1 cellular context compared by ENCODE assay signal in the genomic region with DNA sequence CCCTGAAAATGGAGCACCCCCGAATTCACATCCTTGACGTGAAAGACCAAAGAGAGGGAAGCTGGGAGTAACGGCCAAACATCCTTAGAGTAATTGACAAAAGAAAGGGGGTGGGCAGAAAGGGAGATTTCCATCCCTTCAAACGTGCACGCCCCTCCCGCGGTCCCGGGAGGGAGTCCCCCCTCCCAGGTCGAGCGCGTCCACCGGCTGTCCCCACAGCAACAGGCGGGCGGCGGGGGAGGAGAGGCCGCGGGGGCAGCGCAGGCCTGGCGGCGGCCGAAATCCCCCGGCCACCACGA.
A peak's percentile ranks its signal among the peaks of the same experiment; 100 is the strongest.
TF ChIP-seq lines count a peak whose summit lies in the region.

No MANE protein-coding gene starts in this region.

TF ChIP-seq in HEK293, 187 proteins besides CTCF, POLR2A, EP300 and RAD21 (continued from another document and continues in another):
- TF ChIP-seq, protein P1, sequence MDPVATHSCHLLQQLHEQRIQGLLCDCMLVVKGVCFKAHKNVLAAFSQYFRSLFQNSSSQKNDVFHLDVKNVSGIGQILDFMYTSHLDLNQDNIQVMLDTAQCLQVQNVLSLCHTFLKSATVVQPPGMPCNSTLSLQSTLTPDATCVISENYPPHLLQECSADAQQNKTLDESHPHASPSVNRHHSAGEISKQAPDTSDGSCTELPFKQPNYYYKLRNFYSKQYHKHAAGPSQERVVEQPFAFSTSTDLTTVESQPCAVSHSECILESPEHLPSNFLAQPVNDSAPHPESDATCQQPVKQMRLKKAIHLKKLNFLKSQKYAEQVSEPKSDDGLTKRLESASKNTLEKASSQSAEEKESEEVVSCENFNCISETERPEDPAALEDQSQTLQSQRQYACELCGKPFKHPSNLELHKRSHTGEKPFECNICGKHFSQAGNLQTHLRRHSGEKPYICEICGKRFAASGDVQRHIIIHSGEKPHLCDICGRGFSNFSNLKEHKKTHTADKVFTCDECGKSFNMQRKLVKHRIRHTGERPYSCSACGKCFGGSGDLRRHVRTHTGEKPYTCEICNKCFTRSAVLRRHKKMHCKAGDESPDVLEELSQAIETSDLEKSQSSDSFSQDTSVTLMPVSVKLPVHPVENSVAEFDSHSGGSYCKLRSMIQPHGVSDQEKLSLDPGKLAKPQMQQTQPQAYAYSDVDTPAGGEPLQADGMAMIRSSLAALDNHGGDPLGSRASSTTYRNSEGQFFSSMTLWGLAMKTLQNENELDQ (tag by site-specific recombination; IDR thresholded peaks at IDR 0.05; ENCODE audit: low read depth), result no peak
- TF ChIP-seq, protein P2, sequence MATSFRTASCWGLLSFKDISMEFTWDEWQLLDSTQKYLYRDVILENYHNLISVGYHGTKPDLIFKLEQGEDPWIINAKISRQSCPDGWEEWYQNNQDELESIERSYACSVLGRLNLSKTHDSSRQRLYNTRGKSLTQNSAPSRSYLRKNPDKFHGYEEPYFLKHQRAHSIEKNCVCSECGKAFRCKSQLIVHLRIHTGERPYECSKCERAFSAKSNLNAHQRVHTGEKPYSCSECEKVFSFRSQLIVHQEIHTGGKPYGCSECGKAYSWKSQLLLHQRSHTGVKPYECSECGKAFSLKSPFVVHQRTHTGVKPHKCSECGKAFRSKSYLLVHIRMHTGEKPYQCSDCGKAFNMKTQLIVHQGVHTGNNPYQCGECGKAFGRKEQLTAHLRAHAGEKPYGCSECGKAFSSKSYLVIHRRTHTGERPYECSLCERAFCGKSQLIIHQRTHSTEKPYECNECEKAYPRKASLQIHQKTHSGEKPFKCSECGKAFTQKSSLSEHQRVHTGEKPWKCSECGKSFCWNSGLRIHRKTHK (tag by site-specific recombination; IDR thresholded peaks at IDR 0.05), result no peak
- TF ChIP-seq BCL11A (tag by site-specific recombination; IDR thresholded peaks at IDR 0.05; ENCODE audit: low read depth) (no peak), ZNF670 (tag by site-specific recombination; IDR thresholded peaks at IDR 0.05; ENCODE audit: low read depth) (no peak), SCRT2 (tag by site-specific recombination; IDR thresholded peaks at IDR 0.05) (peak; percentile 96), ZNF488 (tag by site-specific recombination; IDR thresholded peaks at IDR 0.05) (no peak), ZNF558 (tag by site-specific recombination; IDR thresholded peaks at IDR 0.05) (no peak), PRDM10 (tag by site-specific recombination; IDR thresholded peaks at IDR 0.05) (peak; percentile 77), KLF1 (tag by site-specific recombination; IDR thresholded peaks at IDR 0.05) (no peak), TCF7L2 (IDR thresholded peaks at IDR 0.05; ENCODE audit: borderline replicate concordance, low read depth, low read length) (no peak), HOXA7 (CRISPR knock-in tag; IDR thresholded peaks at IDR 0.05; ENCODE audit: borderline replicate concordance) (no peak), GLI2 (tag by site-specific recombination; IDR thresholded peaks at IDR 0.05; ENCODE audit: borderline replicate concordance, low read depth) (no peak), ZNF341 (tag by site-specific recombination; IDR thresholded peaks at IDR 0.05; ENCODE audit: low read depth) (peak; percentile 69), GFI1B (tag by site-specific recombination; IDR thresholded peaks at IDR 0.05) (no peak), ZNF792 (tag by site-specific recombination; IDR thresholded peaks at IDR 0.05) (no peak), ZNF785 (tag by site-specific recombination; IDR thresholded peaks at IDR 0.05) (no peak), ZBTB11 (tag by site-specific recombination; conservative IDR thresholded peaks at IDR 0.05; ENCODE audit: low read depth) (no peak), PRDM1 (tag by site-specific recombination; IDR thresholded peaks at IDR 0.05) (no peak), ZNF548 (tag by site-specific recombination; IDR thresholded peaks at IDR 0.05) (no peak), ZNF24 (tag by site-specific recombination; IDR thresholded peaks at IDR 0.05) (no peak), KLF10 (tag by site-specific recombination; IDR thresholded peaks at IDR 0.05) (no peak), ZNF658 (tag by site-specific recombination; IDR thresholded peaks at IDR 0.05) (no peak), ZNF626 (tag by site-specific recombination; IDR thresholded peaks at IDR 0.05) (no peak), ZNF350 (tag by site-specific recombination; IDR thresholded peaks at IDR 0.05) (no peak), ZNF596 (tag by site-specific recombination; IDR thresholded peaks at IDR 0.05) (no peak), GLIS1 (tag by site-specific recombination; IDR thresholded peaks at IDR 0.05) (peak; percentile 61), ZNF140 (tag by site-specific recombination; IDR thresholded peaks at IDR 0.05) (no peak), REPIN1 (tag by site-specific recombination; IDR thresholded peaks at IDR 0.05; ENCODE audit: low read depth) (no peak), ZNF18 (tag by site-specific recombination; IDR thresholded peaks at IDR 0.05) (no peak), ZNF157 (tag by site-specific recombination; IDR thresholded peaks at IDR 0.05) (no peak), ZNF37A (tag by site-specific recombination; IDR thresholded peaks at IDR 0.05) (no peak)
- TF ChIP-seq, protein P3, sequence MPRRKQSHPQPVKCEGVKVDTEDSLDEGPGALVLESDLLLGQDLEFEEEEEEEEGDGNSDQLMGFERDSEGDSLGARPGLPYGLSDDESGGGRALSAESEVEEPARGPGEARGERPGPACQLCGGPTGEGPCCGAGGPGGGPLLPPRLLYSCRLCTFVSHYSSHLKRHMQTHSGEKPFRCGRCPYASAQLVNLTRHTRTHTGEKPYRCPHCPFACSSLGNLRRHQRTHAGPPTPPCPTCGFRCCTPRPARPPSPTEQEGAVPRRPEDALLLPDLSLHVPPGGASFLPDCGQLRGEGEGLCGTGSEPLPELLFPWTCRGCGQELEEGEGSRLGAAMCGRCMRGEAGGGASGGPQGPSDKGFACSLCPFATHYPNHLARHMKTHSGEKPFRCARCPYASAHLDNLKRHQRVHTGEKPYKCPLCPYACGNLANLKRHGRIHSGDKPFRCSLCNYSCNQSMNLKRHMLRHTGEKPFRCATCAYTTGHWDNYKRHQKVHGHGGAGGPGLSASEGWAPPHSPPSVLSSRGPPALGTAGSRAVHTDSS (tag by site-specific recombination; IDR thresholded peaks at IDR 0.05), result no peak
- TF ChIP-seq, protein P4, sequence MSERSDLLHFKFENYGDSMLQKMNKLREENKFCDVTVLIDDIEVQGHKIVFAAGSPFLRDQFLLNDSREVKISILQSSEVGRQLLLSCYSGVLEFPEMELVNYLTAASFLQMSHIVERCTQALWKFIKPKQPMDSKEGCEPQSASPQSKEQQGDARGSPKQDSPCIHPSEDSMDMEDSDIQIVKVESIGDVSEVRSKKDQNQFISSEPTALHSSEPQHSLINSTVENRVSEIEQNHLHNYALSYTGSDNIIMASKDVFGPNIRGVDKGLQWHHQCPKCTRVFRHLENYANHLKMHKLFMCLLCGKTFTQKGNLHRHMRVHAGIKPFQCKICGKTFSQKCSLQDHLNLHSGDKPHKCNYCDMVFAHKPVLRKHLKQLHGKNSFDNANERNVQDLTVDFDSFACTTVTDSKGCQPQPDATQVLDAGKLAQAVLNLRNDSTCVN (tag by site-specific recombination; optimal IDR thresholded peaks at IDR 0.05), result no peak
- TF ChIP-seq, protein P5, sequence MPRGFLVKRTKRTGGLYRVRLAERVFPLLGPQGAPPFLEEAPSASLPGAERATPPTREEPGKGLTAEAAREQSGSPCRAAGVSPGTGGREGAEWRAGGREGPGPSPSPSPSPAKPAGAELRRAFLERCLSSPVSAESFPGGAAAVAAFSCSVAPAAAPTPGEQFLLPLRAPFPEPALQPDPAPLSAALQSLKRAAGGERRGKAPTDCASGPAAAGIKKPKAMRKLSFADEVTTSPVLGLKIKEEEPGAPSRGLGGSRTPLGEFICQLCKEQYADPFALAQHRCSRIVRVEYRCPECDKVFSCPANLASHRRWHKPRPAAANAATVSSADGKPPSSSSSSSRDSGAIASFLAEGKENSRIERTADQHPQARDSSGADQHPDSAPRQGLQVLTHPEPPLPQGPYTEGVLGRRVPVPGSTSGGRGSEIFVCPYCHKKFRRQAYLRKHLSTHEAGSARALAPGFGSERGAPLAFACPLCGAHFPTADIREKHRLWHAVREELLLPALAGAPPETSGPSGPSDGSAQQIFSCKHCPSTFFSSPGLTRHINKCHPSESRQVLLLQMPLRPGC (tag by site-specific recombination; IDR thresholded peaks at IDR 0.05), result no peak
- TF ChIP-seq, protein P6, sequence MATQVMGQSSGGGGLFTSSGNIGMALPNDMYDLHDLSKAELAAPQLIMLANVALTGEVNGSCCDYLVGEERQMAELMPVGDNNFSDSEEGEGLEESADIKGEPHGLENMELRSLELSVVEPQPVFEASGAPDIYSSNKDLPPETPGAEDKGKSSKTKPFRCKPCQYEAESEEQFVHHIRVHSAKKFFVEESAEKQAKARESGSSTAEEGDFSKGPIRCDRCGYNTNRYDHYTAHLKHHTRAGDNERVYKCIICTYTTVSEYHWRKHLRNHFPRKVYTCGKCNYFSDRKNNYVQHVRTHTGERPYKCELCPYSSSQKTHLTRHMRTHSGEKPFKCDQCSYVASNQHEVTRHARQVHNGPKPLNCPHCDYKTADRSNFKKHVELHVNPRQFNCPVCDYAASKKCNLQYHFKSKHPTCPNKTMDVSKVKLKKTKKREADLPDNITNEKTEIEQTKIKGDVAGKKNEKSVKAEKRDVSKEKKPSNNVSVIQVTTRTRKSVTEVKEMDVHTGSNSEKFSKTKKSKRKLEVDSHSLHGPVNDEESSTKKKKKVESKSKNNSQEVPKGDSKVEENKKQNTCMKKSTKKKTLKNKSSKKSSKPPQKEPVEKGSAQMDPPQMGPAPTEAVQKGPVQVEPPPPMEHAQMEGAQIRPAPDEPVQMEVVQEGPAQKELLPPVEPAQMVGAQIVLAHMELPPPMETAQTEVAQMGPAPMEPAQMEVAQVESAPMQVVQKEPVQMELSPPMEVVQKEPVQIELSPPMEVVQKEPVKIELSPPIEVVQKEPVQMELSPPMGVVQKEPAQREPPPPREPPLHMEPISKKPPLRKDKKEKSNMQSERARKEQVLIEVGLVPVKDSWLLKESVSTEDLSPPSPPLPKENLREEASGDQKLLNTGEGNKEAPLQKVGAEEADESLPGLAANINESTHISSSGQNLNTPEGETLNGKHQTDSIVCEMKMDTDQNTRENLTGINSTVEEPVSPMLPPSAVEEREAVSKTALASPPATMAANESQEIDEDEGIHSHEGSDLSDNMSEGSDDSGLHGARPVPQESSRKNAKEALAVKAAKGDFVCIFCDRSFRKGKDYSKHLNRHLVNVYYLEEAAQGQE (tag by site-specific recombination; IDR thresholded peaks at IDR 0.05), result no peak
